25 cellular contexts compared by ENCODE assay signal in the genomic region with DNA sequence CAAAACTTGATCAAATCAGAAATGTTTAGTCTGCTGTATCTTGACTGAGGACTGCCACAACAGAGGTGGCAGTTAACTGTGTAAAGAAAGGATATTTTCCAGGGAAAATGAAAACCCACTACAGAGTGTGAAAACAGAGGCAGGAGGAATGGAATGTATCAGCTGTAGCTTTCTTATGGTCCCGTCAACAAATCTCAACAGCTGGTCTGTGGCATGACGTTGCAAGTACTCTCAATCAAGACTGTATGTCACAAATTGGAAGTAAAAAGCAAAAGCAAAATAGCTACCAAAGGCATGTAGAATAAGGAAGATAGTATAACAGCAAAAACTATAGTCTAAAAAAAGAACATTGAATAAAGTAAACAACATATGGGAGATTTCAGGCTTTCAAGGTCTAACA.
DNase-seq lines count a peak whose midpoint lies in the region; ATAC-seq, FAIRE-seq and TF ChIP-seq lines count a peak whose summit lies in the region.
"Had no signal": no experiment of that assay in that cellular context is flagged by ENCODE, and none has a peak within 500 bp of the region (broad histone marks: within the 10 kb centered on the region; RNA-seq: fewer than 3 reads in every experiment).

No MANE protein-coding gene starts in this region.

- peaks cover 4% of the 10 kb centered on the region for H3K36me3 Mint-ChIP-seq in T-helper 17 cell (ENCODE audit: low read depth)

- H3K27me3 Mint-ChIP-seq in T-helper 17 cell, result no peaks in the 10 kb centered on the region
- H3K27me3 Mint-ChIP-seq: activated CD4-positive, alpha-beta T cell treated with anti-CD3 and anti-CD28 coated beads, Interleukin-2, amount 10 ng/mL, durations not matched to agents 7 days and 5 days had no signal

- intact Hi-C loops in psoas muscle (cut with DNase I), result no loop called here

- H3K4me3 Mint-ChIP-seq in T-helper 17 cell, result peak overlapping the region; percentile 12
- H3K4me3 Mint-ChIP-seq: activated CD4-positive, alpha-beta T cell treated with anti-CD3 and anti-CD28 coated beads, Interleukin-2, amount 10 ng/mL, durations not matched to agents 7 days and 5 days had no signal

- peak overlapping the region; percentile 41 for H3K27ac Mint-ChIP-seq in T-helper 17 cell
- H3K27ac Mint-ChIP-seq: activated CD4-positive, alpha-beta T cell treated with anti-CD3 and anti-CD28 coated beads, Interleukin-2, amount 10 ng/mL, durations not matched to agents 7 days and 5 days had no signal

- TF ChIP-seq CTCF in fibroblast of the aortic adventitia (IDR thresholded peaks at IDR 0.05; ENCODE audit: insufficient read depth, low read length), result no peak
- TF ChIP-seq CTCF in psoas muscle (IDR thresholded peaks at IDR 0.05), result no peak

- peak; percentile 65 for FAIRE-seq in G401.6 (lab: Jason Lieb, UNC)
- FAIRE-seq: keratinocyte had no signal

- no peaks in the 10 kb centered on the region for H3K27me3 ChIP-seq in psoas muscle (ENCODE audit: insufficient read depth in 3 of 3, low read length in 2 of 3)
- H3K27me3 ChIP-seq: dorsolateral prefrontal cortex, hepatocyte, testis had no signal

- H3K4me3 ChIP-seq in fibroblast of the aortic adventitia (ENCODE audit: low read depth, low read length), result no peak overlapping the region
- no peak overlapping the region for H3K4me3 ChIP-seq in psoas muscle
- H3K4me3 ChIP-seq: dorsolateral prefrontal cortex, hepatocyte, mucosa of descending colon, skin epidermis, testis had no signal

- 24 to 33% (median 30%) methylated on average over 2 of the region's 2 CpGs for WGBS in psoas muscle, 3 donors

- H3K27ac ChIP-seq in psoas muscle, result peak overlapping the region; percentile 50
- H3K27ac ChIP-seq: dorsolateral prefrontal cortex, hepatocyte, parathyroid adenoma, skin epidermis, testis had no signal

- H3K4me1 ChIP-seq in psoas muscle, result peaks cover 41% of the 10 kb centered on the region
- H3K4me1 ChIP-seq: Caco-2 had no signal

- DNase-seq in T-helper 17 cell (no peak), fibroblast of the aortic adventitia (ENCODE audit: low read depth) (peak; percentile 64), psoas muscle (no peak), H4 (ENCODE audit: low spot score) (no peak), occipital lobe (lab: John Stamatoyannopoulos, UW) (no peak)
- DNase-seq: activated CD4-positive, alpha-beta T cell treated with anti-CD3 and anti-CD28 coated beads, Interleukin-2, amount 10 ng/mL, durations not matched to agents 7 days and 5 days; activated naive CD4-positive, alpha-beta T cell treated with anti-CD3 and anti-CD28 coated beads, Interleukin-2, amount 50 U/mL, for 16 hours; activated T-cell treated with anti-CD3 and anti-CD28 coated beads, Interleukin-2, amount 50 U/mL, for 1 hour; Caco-2; dorsolateral prefrontal cortex; erythroblast; GOT3; KG1; mucosa of descending colon; NCI-H1048; stimulated activated CD4-positive, alpha-beta T cell treated with anti-CD3 and anti-CD28 coated beads, Interleukin-4, amount 100 ng/mL, for 1 hour; testis had no signal

- H3K9me3 ChIP-seq in T-helper 17 cell (ENCODE audit: control insufficient read depth, low read length, poor library complexity, severe bottlenecking) (no peaks in the 10 kb centered on the region), psoas muscle (no peaks in the 10 kb centered on the region)
- H3K9me3 ChIP-seq: Caco-2, mucosa of descending colon, testis had no signal

- H3K4me1 Mint-ChIP-seq in T-helper 17 cell, result peaks cover 27% of the 10 kb centered on the region

- ATAC-seq in T-helper 17 cell (no peak), psoas muscle (peak in 1 of 4 donors; percentile 48), GM21737 (IDR thresholded peaks at IDR 0.05; ENCODE audit: unreplicated experiment) (no peak), HG03280 (IDR thresholded peaks at IDR 0.05; ENCODE audit: unreplicated experiment) (no peak)
- ATAC-seq: mucosa of descending colon, Panc1 had no signal

- peaks cover 0 to 41% of the 10 kb centered on the region in 2 donors for H3K36me3 ChIP-seq in psoas muscle (ENCODE audit: insufficient read depth in 1 of 2, low read depth in 1 of 2)
